ENCODE assay signal across 8 cellular contexts in genomic region chr19:35266904-35267817, GRCh38. TPM values are rescaled to one million over a fixed set of nuclear protein-coding genes. Genes with fewer than 3 reads are reported as not detected.
DNase-seq lines count a peak whose midpoint lies in the region; ATAC-seq and TF ChIP-seq lines count a peak whose summit lies in the region.

No MANE protein-coding gene starts in this region.

- peak overlapping the region; percentile 82 for H3K4me3 ChIP-seq in AG04449 (ENCODE audit: low read depth, low read length)
- H3K4me3 ChIP-seq in lower lobe of right lung, result peak overlapping the region; percentile 90

- H3K9me3 ChIP-seq in lower lobe of right lung, result no peaks in the 10 kb centered on the region

- CTCF ChIA-PET in AG04449 (lab: Yijun Ruan, JAX), result interaction anchor here (1.4 to 1.5 kb wide), 2 partner anchors 14 to 281 kb away, joined by 3 read pairs; no protein-coding TSS in a partner anchor

- H3K36me3 Mint-ChIP-seq in dendritic cell treated with granulocyte-macrophage colony-stimulating factor and Interleukin-4, amounts not matched to agents 40 ng/mL and 50 ng/mL, for 4 days (ENCODE audit: low read depth), result peaks cover 53% of the 10 kb centered on the region

- TF ChIP-seq CTCF in AG04449 (IDR thresholded peaks at IDR 0.05; ENCODE audit: insufficient read depth, low read length, missing control alignments) (no peak), VCaP (conservative IDR thresholded peaks at IDR 0.05) (no peak), lower lobe of right lung (IDR thresholded peaks at IDR 0.05) (no peak)

- peaks cover 56% of the 10 kb centered on the region for H3K4me1 Mint-ChIP-seq in dendritic cell treated with granulocyte-macrophage colony-stimulating factor and Interleukin-4, amounts not matched to agents 40 ng/mL and 50 ng/mL, for 4 days (ENCODE audit: low read depth)

- peaks cover 52% of the 10 kb centered on the region for H3K4me1 ChIP-seq in lower lobe of right lung

- H3K27ac ChIP-seq in VCaP, result peak overlapping the region; percentile 100
- peak overlapping the region; percentile 93 for H3K27ac ChIP-seq in lower lobe of right lung

- peaks cover 9% of the 10 kb centered on the region for H3K27me3 Mint-ChIP-seq in dendritic cell treated with granulocyte-macrophage colony-stimulating factor and Interleukin-4, amounts not matched to agents 40 ng/mL and 50 ng/mL, for 4 days

- H3K36me3 ChIP-seq in lower lobe of right lung, result peaks cover 55% of the 10 kb centered on the region

- intact Hi-C loops in dendritic cell treated with granulocyte-macrophage colony-stimulating factor and Interleukin-4, amounts not matched to agents 40 ng/mL and 50 ng/mL, for 4 days (cut with micrococcal nuclease), result loop anchor here (5.0 to 10.0 kb wide), 3 partner anchors 52 to 115 kb away; partner anchors contain the start of genes FFAR1 and FXYD5
- intact Hi-C loops in lower lobe of right lung (cut with DNase I), result no loop called here

- peak overlapping the region; percentile 95 for H3K4me3 Mint-ChIP-seq in dendritic cell treated with granulocyte-macrophage colony-stimulating factor and Interleukin-4, amounts not matched to agents 40 ng/mL and 50 ng/mL, for 4 days

- H3K9me3 Mint-ChIP-seq in dendritic cell treated with granulocyte-macrophage colony-stimulating factor and Interleukin-4, amounts not matched to agents 40 ng/mL and 50 ng/mL, for 4 days, result no peaks in the 10 kb centered on the region

- DNase-seq in AG04449 (ENCODE audit: low read depth, low spot score) (no peak), HCEC 1CT (peak; percentile 30), lower lobe of right lung (peak; percentile 74), NCI-H2081 treated with DMSO at 0.1 percent for 48 hours (lab: John Stamatoyannopoulos, UW) (no peak)
- DNase-seq in stimulated activated naive CD4-positive, alpha-beta T cell treated with Interleukin-2 at 50 U/mL for 16 hours (lab: John Stamatoyannopoulos, UW), result peak; percentile 26

- POLR2A ChIA-PET in AG04449 (lab: Yijun Ruan, JAX), result no interaction called here

- ATAC-seq in lower lobe of right lung (peak; percentile 24 to 54), HG03039 (IDR thresholded peaks at IDR 0.05; ENCODE audit: unreplicated experiment) (no peak)

- no peaks in the 10 kb centered on the region for H3K27me3 ChIP-seq in lower lobe of right lung (ENCODE audit: low read depth)

- peak overlapping the region; percentile 96 for H3K27ac Mint-ChIP-seq in dendritic cell treated with granulocyte-macrophage colony-stimulating factor and Interleukin-4, amounts not matched to agents 40 ng/mL and 50 ng/mL, for 4 days

RNA-seq across cellular contexts. Expression of gene USF2, which starts 1.6 kb away (rescaled TPM):
- total RNA-seq in lower lobe of right lung, result 171 TPM

RNA-seq across cellular contexts. Expression of gene HAMP, which starts 15.2 kb away (rescaled TPM):
- total RNA-seq in lower lobe of right lung, result not detected

RNA-seq across cellular contexts. Expression of gene LSR, which starts 18.4 kb away (rescaled TPM):
- 74.1 TPM for total RNA-seq in lower lobe of right lung

RNA-seq across cellular contexts. Expression of gene MAG, which starts 24.8 kb away (rescaled TPM):
- not detected for total RNA-seq in lower lobe of right lung

RNA-seq across cellular contexts. Expression of gene FAM187B, which starts 38.6 kb away (rescaled TPM):
- 0.41 TPM for total RNA-seq in lower lobe of right lung

Comparison
In these comparisons a context has a peak if more than half of its experiments do, and no peak if none do; other contexts are left out.
1. DNase-seq: peak in HCEC 1CT (single experiment), lower lobe of right lung (single experiment) and stimulated activated naive CD4-positive, alpha-beta T cell treated with Interleukin-2 at 50 U/mL for 16 hours (single experiment); none in AG04449 (single experiment) and NCI-H2081 treated with DMSO at 0.1 percent for 48 hours (single experiment).